Comparison of ENCODE assay signal across 15 cellular contexts in genomic region chr11:126413426-126413825, GRCh38.
"Had no signal": no experiment of that assay in that cellular context is flagged by ENCODE, and none has a peak within 500 bp of the region (broad histone marks: within the 10 kb centered on the region; RNA-seq: fewer than 3 reads in every experiment).

No MANE protein-coding gene starts in this region.

- H3K4me1 Mint-ChIP-seq: central memory CD8-positive, alpha-beta T cell; stimulated activated effector memory CD8-positive, alpha-beta T cell treated with anti-CD3 and anti-CD28 coated beads, Interleukin-12 subunit alpha, Interleukin-12 subunit beta, amount 100 ng/mL, for 72 hours had no signal

- H3K9me3 Mint-ChIP-seq: activated naive CD8-positive, alpha-beta T cell treated with anti-CD3 and anti-CD28 coated beads, Interleukin-2, amount 50 U/mL, for 24 hours; central memory CD8-positive, alpha-beta T cell; dendritic cell treated with granulocyte-macrophage colony-stimulating factor and Interleukin-4, amounts not matched to agents 40 ng/mL and 50 ng/mL, for 4 days; nephron progenitor cell; stimulated activated effector memory CD8-positive, alpha-beta T cell treated with anti-CD3 and anti-CD28 coated beads, Interleukin-12 subunit alpha, Interleukin-12 subunit beta, amount 100 ng/mL, for 72 hours had no signal

- H3K27ac ChIP-seq: WERI-Rb-1 had no signal

- H3K4me3 ChIP-seq: ovary had no signal

- H3K27me3 Mint-ChIP-seq: activated naive CD8-positive, alpha-beta T cell treated with anti-CD3 and anti-CD28 coated beads, Interleukin-2, amount 50 U/mL, for 24 hours; central memory CD8-positive, alpha-beta T cell; dendritic cell treated with granulocyte-macrophage colony-stimulating factor and Interleukin-4, amounts not matched to agents 40 ng/mL and 50 ng/mL, for 4 days had no signal

- H3K9me3 ChIP-seq: ovary had no signal

- H3K36me3 ChIP-seq: ovary had no signal

- H3K27ac Mint-ChIP-seq: activated CD8-positive, alpha-beta T cell treated with anti-CD3 and anti-CD28 coated beads, Interleukin-2, amount 10 ng/mL, durations not matched to agents 7 days and 5 days; activated naive CD8-positive, alpha-beta T cell treated with anti-CD3 and anti-CD28 coated beads, Interleukin-2, amount 50 U/mL, for 24 hours; nephron progenitor cell; stimulated activated effector memory CD8-positive, alpha-beta T cell treated with anti-CD3 and anti-CD28 coated beads, Interleukin-12 subunit alpha, Interleukin-12 subunit beta, amount 100 ng/mL, for 72 hours had no signal

- ATAC-seq: activated CD8-positive, alpha-beta T cell treated with anti-CD3 and anti-CD28 coated beads, Interleukin-2, amount 10 ng/mL, durations not matched to agents 7 days and 5 days; activated naive CD8-positive, alpha-beta T cell treated with anti-CD3 and anti-CD28 coated beads, Interleukin-2, amount 50 U/mL, for 24 hours; esophagus mucosa; left lobe of liver; stimulated activated effector memory CD8-positive, alpha-beta T cell treated with anti-CD3 and anti-CD28 coated beads, Interleukin-12 subunit alpha, Interleukin-12 subunit beta, amount 100 ng/mL, for 72 hours had no signal

- H3K4me3 Mint-ChIP-seq: activated CD8-positive, alpha-beta T cell treated with anti-CD3 and anti-CD28 coated beads, Interleukin-2, amount 10 ng/mL, durations not matched to agents 7 days and 5 days; activated naive CD8-positive, alpha-beta T cell treated with anti-CD3 and anti-CD28 coated beads, Interleukin-2, amount 50 U/mL, for 24 hours; central memory CD8-positive, alpha-beta T cell; dendritic cell treated with granulocyte-macrophage colony-stimulating factor and Interleukin-4, amounts not matched to agents 40 ng/mL and 50 ng/mL, for 4 days; nephron progenitor cell; stimulated activated effector memory CD8-positive, alpha-beta T cell treated with anti-CD3 and anti-CD28 coated beads, Interleukin-12 subunit alpha, Interleukin-12 subunit beta, amount 100 ng/mL, for 72 hours had no signal

- DNase-seq: activated CD4-positive, alpha-beta T cell treated with anti-CD3 and anti-CD28 coated beads for 4 hours; activated CD8-positive, alpha-beta memory T cell treated with anti-CD3 and anti-CD28 coated beads, Interleukin-2, amount 50 U/mL, for 48 hours; activated CD8-positive, alpha-beta T cell treated with anti-CD3 and anti-CD28 coated beads, Interleukin-2, amount 10 ng/mL, durations not matched to agents 7 days and 5 days; activated naive CD4-positive, alpha-beta T cell; activated naive CD8-positive, alpha-beta T cell treated with anti-CD3 and anti-CD28 coated beads, Interleukin-2, amount 50 U/mL, for 24 hours; foreskin fibroblast; mesendoderm; nephron progenitor cell; ovary; WERI-Rb-1 had no signal

- H3K27me3 ChIP-seq: ovary had no signal
